In the genomic region with DNA sequence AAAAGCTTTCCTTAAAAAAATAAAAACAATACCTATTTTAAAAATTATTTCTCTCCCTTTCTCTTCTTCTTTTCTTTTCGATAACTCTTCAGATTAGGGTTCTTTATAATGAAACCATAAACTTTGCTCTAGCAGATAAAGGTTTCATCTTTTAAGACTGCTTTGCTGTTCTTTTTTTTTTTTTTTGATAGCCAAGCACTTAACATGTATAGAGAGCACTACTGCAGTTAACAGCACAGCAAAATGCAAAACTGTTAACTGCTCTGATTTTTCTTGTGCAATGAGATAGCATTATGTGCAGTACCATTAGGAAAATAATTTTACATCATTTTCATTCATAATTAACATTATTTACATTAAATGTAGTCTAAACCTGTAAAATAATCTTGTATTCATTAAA, we compare ENCODE assay signal across 20 cellular contexts. TPM values are rescaled to one million over a fixed set of nuclear protein-coding genes. Genes with fewer than 3 reads are reported as not detected.
DNase-seq lines count a peak whose midpoint lies in the region; ATAC-seq and TF ChIP-seq lines count a peak whose summit lies in the region.
"Had no signal": no experiment of that assay in that cellular context is flagged by ENCODE, and none has a peak within 500 bp of the region (broad histone marks: within the 10 kb centered on the region; RNA-seq: fewer than 3 reads in every experiment).

No MANE protein-coding gene starts in this region.

- no peaks in the 10 kb centered on the region for H3K9me3 ChIP-seq in RWPE2 (ENCODE audit: severe bottlenecking)
- no peaks in the 10 kb centered on the region for H3K9me3 ChIP-seq in neural progenitor cell (ENCODE audit: low read depth)
- H3K9me3 ChIP-seq: HAP-1, SK-N-SH had no signal

- TF ChIP-seq CTCF in RWPE2 (IDR thresholded peaks at IDR 0.05; ENCODE audit: poor library complexity, severe bottlenecking) (no peak), neural progenitor cell (IDR thresholded peaks at IDR 0.05) (no peak)

- H3K4me2 ChIP-seq in neural progenitor cell: peak overlapping the region; percentile 53
- H3K4me2 ChIP-seq: SK-N-SH had no signal

- no peak overlapping the region for H2AFZ ChIP-seq in neural progenitor cell (replicated peaks)
- H2AFZ ChIP-seq: GM23248 had no signal

- H3K36me3 Mint-ChIP-seq in neural progenitor cell: peaks cover 16% of the 10 kb centered on the region
- H3K36me3 Mint-ChIP-seq in T-helper 2 cell treated with Interferon-gamma antibody and Interleukin-4, amounts not matched to agents 5 μg/mL and 100 μg/mL, for 36 hours (ENCODE audit: low read depth): no peaks in the 10 kb centered on the region
- H3K36me3 Mint-ChIP-seq: CD8-positive, alpha-beta T cell had no signal

- H3K36me3 ChIP-seq in RWPE2 (ENCODE audit: low read depth): peaks cover 3% of the 10 kb centered on the region; the same call in 1 of the 2 replicates
- no peaks in the 10 kb centered on the region for H3K36me3 ChIP-seq in neural progenitor cell
- H3K36me3 ChIP-seq: HAP-1 had no signal

- DNase-seq in HEK293T (ENCODE audit: extremely low spot score): no peak
- no peak for DNase-seq in RWPE2 (ENCODE audit: low spot score)
- DNase-seq in neural progenitor cell (ENCODE audit: low spot score): no peak
- DNase-seq in T-helper 2 cell treated with Interferon-gamma antibody and Interleukin-4, amounts not matched to agents 5 μg/mL and 100 μg/mL, for 36 hours (ENCODE audit: low spot score): no peak
- DNase-seq in activated naive CD4-positive, alpha-beta T cell (lab: John Stamatoyannopoulos, UW): no peak
- DNase-seq in DMS153 treated with DMSO at 0.1 percent for 48 hours (lab: John Stamatoyannopoulos, UW; ENCODE audit: unreplicated experiment): no peak
- no peak for DNase-seq in UCSD-AML1 (lab: John Stamatoyannopoulos, UW; ENCODE audit: unreplicated experiment)
- DNase-seq: CD8-positive, alpha-beta T cell; GM23248; KG1; NCI-H1105; NCI-H146; NCI-H2029 treated with DMSO at 0.1 percent for 48 hours; NCI-H345; NCI-H524; NCI-H774; NK-92 treated with Interleukin-12 subunit alpha and Interleukin-12 subunit beta, amount 100 ng/mL, for 24 hours; SHP77; SK-N-SH had no signal

- H3K27me3 ChIP-seq in RWPE2 (ENCODE audit: insufficient read depth, poor library complexity, severe bottlenecking) (no peaks in the 10 kb centered on the region), neural progenitor cell (no peaks in the 10 kb centered on the region)

- H3F3A ChIP-seq in neural progenitor cell (ENCODE audit: low read depth): no peaks in the 10 kb centered on the region

- peaks cover 10% of the 10 kb centered on the region for H3K9me3 Mint-ChIP-seq in neural progenitor cell
- H3K9me3 Mint-ChIP-seq in T-helper 2 cell treated with Interferon-gamma antibody and Interleukin-4, amounts not matched to agents 5 μg/mL and 100 μg/mL, for 36 hours: no peaks in the 10 kb centered on the region
- H3K9me3 Mint-ChIP-seq: CD8-positive, alpha-beta T cell had no signal

- no peak overlapping the region for H3K9ac ChIP-seq in neural progenitor cell
- H3K9ac ChIP-seq: GM23248, SK-N-SH had no signal

- no peak overlapping the region for H3K27ac Mint-ChIP-seq in neural progenitor cell
- H3K27ac Mint-ChIP-seq in T-helper 2 cell treated with Interferon-gamma antibody and Interleukin-4, amounts not matched to agents 5 μg/mL and 100 μg/mL, for 36 hours: no peak overlapping the region
- H3K27ac Mint-ChIP-seq: CD8-positive, alpha-beta T cell had no signal

- peaks cover 9% of the 10 kb centered on the region for H4K20me1 ChIP-seq in neural progenitor cell (ENCODE audit: low read depth)

- no peaks in the 10 kb centered on the region for H3K27me3 Mint-ChIP-seq in neural progenitor cell (ENCODE audit: insufficient read depth, low read depth)
- H3K27me3 Mint-ChIP-seq in T-helper 2 cell treated with Interferon-gamma antibody and Interleukin-4, amounts not matched to agents 5 μg/mL and 100 μg/mL, for 36 hours (ENCODE audit: low read depth): no peaks in the 10 kb centered on the region

- ATAC-seq in RWPE2 (ENCODE audit: low read depth): no peak

- H3K4me3 ChIP-seq in RWPE2 (ENCODE audit: severe bottlenecking) (no peak overlapping the region), neural progenitor cell (no peak overlapping the region)
- H3K4me3 ChIP-seq: GM23248, HAP-1 had no signal

- peaks cover 53% of the 10 kb centered on the region for H3K79me2 ChIP-seq in neural progenitor cell (ENCODE audit: low read depth)

- CTCF ChIA-PET in HEK293T (lab: Yijun Ruan, JAX): interaction anchor here (0.9 to 1.7 kb wide), 2 partner anchors 9 to 18 kb away, joined by 3 to 5 read pairs; no protein-coding TSS in a partner anchor

- H3K4me1 Mint-ChIP-seq in neural progenitor cell: no peaks in the 10 kb centered on the region
- peaks cover 15% of the 10 kb centered on the region for H3K4me1 Mint-ChIP-seq in T-helper 2 cell treated with Interferon-gamma antibody and Interleukin-4, amounts not matched to agents 5 μg/mL and 100 μg/mL, for 36 hours (ENCODE audit: low read depth)

- no peak overlapping the region for H3K4me3 Mint-ChIP-seq in neural progenitor cell
- H3K4me3 Mint-ChIP-seq in T-helper 2 cell treated with Interferon-gamma antibody and Interleukin-4, amounts not matched to agents 5 μg/mL and 100 μg/mL, for 36 hours: no peak overlapping the region
- H3K4me3 Mint-ChIP-seq: CD8-positive, alpha-beta T cell had no signal

- peaks cover 36% of the 10 kb centered on the region for H3K4me1 ChIP-seq in RWPE2 (ENCODE audit: insufficient read depth, poor library complexity, severe bottlenecking)
- peaks cover 33% of the 10 kb centered on the region for H3K4me1 ChIP-seq in neural progenitor cell
- H3K4me1 ChIP-seq: HAP-1 had no signal

- POLR2A ChIA-PET in HEK293T (lab: Yijun Ruan, JAX): interaction anchor here (1.4 kb wide), 1 partner anchor 120 kb away, joined by 3 read pairs; the partner anchor contains the start of gene INO80C

- peak overlapping the region; percentile 94 for H3K27ac ChIP-seq in RWPE2 (ENCODE audit: poor library complexity, severe bottlenecking)
- no peak overlapping the region for H3K27ac ChIP-seq in neural progenitor cell
- H3K27ac ChIP-seq: GM23248 had no signal

TF ChIP-seq in HEK293T, 16 proteins besides CTCF, POLR2A, EP300 and RAD21:
- TF ChIP-seq ZNF384 (IDR thresholded peaks at IDR 0.05): peak; percentile 55; the same call in 1 of the 2 replicates
- TF ChIP-seq, protein P1, sequence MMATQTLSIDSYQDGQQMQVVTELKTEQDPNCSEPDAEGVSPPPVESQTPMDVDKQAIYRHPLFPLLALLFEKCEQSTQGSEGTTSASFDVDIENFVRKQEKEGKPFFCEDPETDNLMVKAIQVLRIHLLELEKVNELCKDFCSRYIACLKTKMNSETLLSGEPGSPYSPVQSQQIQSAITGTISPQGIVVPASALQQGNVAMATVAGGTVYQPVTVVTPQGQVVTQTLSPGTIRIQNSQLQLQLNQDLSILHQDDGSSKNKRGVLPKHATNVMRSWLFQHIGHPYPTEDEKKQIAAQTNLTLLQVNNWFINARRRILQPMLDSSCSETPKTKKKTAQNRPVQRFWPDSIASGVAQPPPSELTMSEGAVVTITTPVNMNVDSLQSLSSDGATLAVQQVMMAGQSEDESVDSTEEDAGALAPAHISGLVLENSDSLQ (IDR thresholded peaks at IDR 0.05): no peak
TF ChIP-seq in HEK293T: peak in this region for 1.

RNA-seq across cellular contexts. Expression of gene GALNT1, which starts 36.3 kb away (rescaled TPM):
- total RNA-seq in neural progenitor cell (ENCODE audit: low replicate concordance): 72.0 and 113 TPM in 2 replicates
